Comparison of ENCODE assay signal across 8 cellular contexts in genomic region chr11:61587541-61587941, GRCh38. TPM values are rescaled to one million over a fixed set of nuclear protein-coding genes. Genes with fewer than 3 reads are reported as not detected.
DNase-seq lines count a peak whose midpoint lies in the region; ATAC-seq and TF ChIP-seq lines count a peak whose summit lies in the region.

No MANE protein-coding gene starts in this region.

- no peaks in the 10 kb centered on the region for H4K20me1 ChIP-seq in smooth muscle cell (ENCODE audit: low read depth)

- H2AFZ ChIP-seq in smooth muscle cell (ENCODE audit: low read depth): peak overlapping the region; percentile 77

- peaks cover 44% of the 10 kb centered on the region for H3K27me3 Mint-ChIP-seq in activated CD8-positive, alpha-beta memory T cell treated with anti-CD3 and anti-CD28 coated beads, Interleukin-2, amount 10 ng/mL, durations not matched to agents 7 days and 5 days
- peaks cover 5% of the 10 kb centered on the region for H3K27me3 Mint-ChIP-seq in activated naive CD8-positive, alpha-beta T cell

- TF ChIP-seq CTCF in smooth muscle cell (IDR thresholded peaks at IDR 0.05; ENCODE audit: borderline replicate concordance, insufficient read depth, poor library complexity, severe bottlenecking): no peak

- H3K4me1 ChIP-seq in smooth muscle cell (ENCODE audit: low read depth): peaks cover 33% of the 10 kb centered on the region

- peak; percentile 11 for ATAC-seq in activated CD8-positive, alpha-beta memory T cell treated with anti-CD3 and anti-CD28 coated beads, Interleukin-2, amount 10 ng/mL, durations not matched to agents 7 days and 5 days
- ATAC-seq in GM19397 (IDR thresholded peaks at IDR 0.05; ENCODE audit: unreplicated experiment): no peak
- ATAC-seq in GM18517 (IDR thresholded peaks at IDR 0.05; ENCODE audit: unreplicated experiment): no peak

- H3K27me3 ChIP-seq in smooth muscle cell (ENCODE audit: low read depth): no peaks in the 10 kb centered on the region

- peaks cover 4% of the 10 kb centered on the region for H3K4me1 Mint-ChIP-seq in activated CD8-positive, alpha-beta memory T cell treated with anti-CD3 and anti-CD28 coated beads, Interleukin-2, amount 10 ng/mL, durations not matched to agents 7 days and 5 days
- H3K4me1 Mint-ChIP-seq in activated naive CD8-positive, alpha-beta T cell (ENCODE audit: low read depth): peaks cover 9% of the 10 kb centered on the region

- no peak overlapping the region for H3K4me3 Mint-ChIP-seq in activated CD8-positive, alpha-beta memory T cell treated with anti-CD3 and anti-CD28 coated beads, Interleukin-2, amount 10 ng/mL, durations not matched to agents 7 days and 5 days
- peak overlapping the region; percentile 85 for H3K4me3 Mint-ChIP-seq in activated naive CD8-positive, alpha-beta T cell

- WGBS in smooth muscle cell (ENCODE audit: low lambda C conversion rate): 1% methylated on average over 25 of the region's 41 CpGs

- no peak overlapping the region for H3K27ac ChIP-seq in smooth muscle cell (ENCODE audit: low read depth)

- CTCF ChIA-PET in activated CD8-positive, alpha-beta memory T cell treated with anti-CD3 and anti-CD28 coated beads, Interleukin-2, amount 10 ng/mL, durations not matched to agents 7 days and 5 days (lab: Charles Lee): interaction anchor here (1.2 to 2.2 kb wide), 4 partner anchors 11 to 71 kb away, joined by 3 to 6 read pairs (median 5); no protein-coding TSS in a partner anchor

- H3K36me3 ChIP-seq in smooth muscle cell (ENCODE audit: low read depth): no peaks in the 10 kb centered on the region

- no peaks in the 10 kb centered on the region for H3K36me3 Mint-ChIP-seq in activated CD8-positive, alpha-beta memory T cell treated with anti-CD3 and anti-CD28 coated beads, Interleukin-2, amount 10 ng/mL, durations not matched to agents 7 days and 5 days
- no peaks in the 10 kb centered on the region for H3K36me3 Mint-ChIP-seq in activated naive CD8-positive, alpha-beta T cell

- no peak for DNase-seq in activated CD8-positive, alpha-beta memory T cell treated with anti-CD3 and anti-CD28 coated beads, Interleukin-2, amount 10 ng/mL, durations not matched to agents 7 days and 5 days
- no peak for DNase-seq in activated CD8-positive, alpha-beta memory T cell treated with anti-CD3 and anti-CD28 coated beads for 24 hours
- DNase-seq in hepatic stellate cell (ENCODE audit: low spot score) (peak; percentile 79), smooth muscle cell (lab: John Stamatoyannopoulos, UW; ENCODE audit: unreplicated experiment) (no peak), KG1 (lab: John Stamatoyannopoulos, UW) (no peak)

- H3F3A ChIP-seq in smooth muscle cell (ENCODE audit: low read depth): no peaks in the 10 kb centered on the region

- H3K4me3 ChIP-seq in smooth muscle cell: peak overlapping the region; percentile 56

- no peak overlapping the region for H3K9ac ChIP-seq in smooth muscle cell (ENCODE audit: low read depth)

- H3K79me2 ChIP-seq in smooth muscle cell (ENCODE audit: low read depth): no peaks in the 10 kb centered on the region

- no peak overlapping the region for H3K27ac Mint-ChIP-seq in activated CD8-positive, alpha-beta memory T cell treated with anti-CD3 and anti-CD28 coated beads, Interleukin-2, amount 10 ng/mL, durations not matched to agents 7 days and 5 days
- H3K27ac Mint-ChIP-seq in activated naive CD8-positive, alpha-beta T cell: no peak overlapping the region

- no peaks in the 10 kb centered on the region for H3K9me3 Mint-ChIP-seq in activated CD8-positive, alpha-beta memory T cell treated with anti-CD3 and anti-CD28 coated beads, Interleukin-2, amount 10 ng/mL, durations not matched to agents 7 days and 5 days (ENCODE audit: low read depth)
- H3K9me3 Mint-ChIP-seq in activated naive CD8-positive, alpha-beta T cell (ENCODE audit: low read depth): no peaks in the 10 kb centered on the region

- H3K4me2 ChIP-seq in smooth muscle cell: peak overlapping the region; percentile 96

- H3K9me3 ChIP-seq in smooth muscle cell (replicated peaks; ENCODE audit: low read depth): no peaks in the 10 kb centered on the region

RNA-seq across cellular contexts. Expression of gene SYT7, which starts 6.7 kb away (rescaled TPM):
- total RNA-seq in activated CD8-positive, alpha-beta memory T cell treated with anti-CD3 and anti-CD28 coated beads, Interleukin-2, amount 10 ng/mL, durations not matched to agents 7 days and 5 days: not detected
- 3.7 and 4.0 TPM in 2 replicates for total RNA-seq in smooth muscle cell
- polyA plus RNA-seq in smooth muscle cell: 0.79 and 4.8 TPM in 2 replicates
